In the genomic region with DNA sequence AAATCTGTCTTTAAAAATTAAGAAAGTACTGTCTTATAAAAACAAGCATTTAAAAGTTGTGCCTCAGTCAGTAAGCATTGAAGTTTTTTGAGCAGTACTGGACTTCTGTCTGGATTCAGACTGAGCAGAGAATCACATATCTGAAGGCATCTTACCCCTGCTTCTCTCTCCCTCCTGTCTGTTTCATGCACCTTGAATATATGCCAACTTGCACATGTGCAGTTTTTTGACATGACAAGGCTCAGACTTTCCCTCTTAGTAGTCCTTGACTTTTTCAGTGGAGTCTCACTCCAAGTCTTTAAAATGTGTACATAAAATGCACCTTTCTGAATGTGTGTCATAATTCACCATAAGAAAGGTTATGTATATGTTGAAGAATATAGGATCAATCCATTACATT, we compare ENCODE assay signal across 1 cellular context.
TF ChIP-seq lines count a peak whose summit lies in the region.

No MANE protein-coding gene starts in this region.

TF ChIP-seq in SK-N-SH, 30 proteins besides CTCF, POLR2A, EP300 and RAD21 (continued from another document):
- TF ChIP-seq, protein P1, sequence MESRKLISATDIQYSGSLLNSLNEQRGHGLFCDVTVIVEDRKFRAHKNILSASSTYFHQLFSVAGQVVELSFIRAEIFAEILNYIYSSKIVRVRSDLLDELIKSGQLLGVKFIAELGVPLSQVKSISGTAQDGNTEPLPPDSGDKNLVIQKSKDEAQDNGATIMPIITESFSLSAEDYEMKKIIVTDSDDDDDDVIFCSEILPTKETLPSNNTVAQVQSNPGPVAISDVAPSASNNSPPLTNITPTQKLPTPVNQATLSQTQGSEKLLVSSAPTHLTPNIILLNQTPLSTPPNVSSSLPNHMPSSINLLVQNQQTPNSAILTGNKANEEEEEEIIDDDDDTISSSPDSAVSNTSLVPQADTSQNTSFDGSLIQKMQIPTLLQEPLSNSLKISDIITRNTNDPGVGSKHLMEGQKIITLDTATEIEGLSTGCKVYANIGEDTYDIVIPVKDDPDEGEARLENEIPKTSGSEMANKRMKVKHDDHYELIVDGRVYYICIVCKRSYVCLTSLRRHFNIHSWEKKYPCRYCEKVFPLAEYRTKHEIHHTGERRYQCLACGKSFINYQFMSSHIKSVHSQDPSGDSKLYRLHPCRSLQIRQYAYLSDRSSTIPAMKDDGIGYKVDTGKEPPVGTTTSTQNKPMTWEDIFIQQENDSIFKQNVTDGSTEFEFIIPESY (IDR thresholded peaks at IDR 0.05; ENCODE audit: borderline replicate concordance, low read depth): no peak
- TF ChIP-seq MEF2A (IDR thresholded peaks at IDR 0.05; ENCODE audit: borderline replicate concordance, low read depth) (no peak), FOXJ3 (CRISPR knock-in tag; IDR thresholded peaks at IDR 0.05) (no peak), YY1 (IDR thresholded peaks at IDR 0.05; ENCODE audit: low read depth) (no peak), GABPA (IDR thresholded peaks at IDR 0.05; ENCODE audit: low read depth) (no peak), RCOR1 (IDR thresholded peaks at IDR 0.05; ENCODE audit: low read length) (no peak), SMC3 (IDR thresholded peaks at IDR 0.05; ENCODE audit: low read depth, low read length) (no peak), SIN3A (IDR thresholded peaks at IDR 0.05; ENCODE audit: borderline replicate concordance, low read depth, low read length) (0 out of 2 replicates have a peak, but pooled peaks have one; percentile 25), GATA2 (CRISPR knock-in tag; IDR thresholded peaks at IDR 0.05) (no peak), TEAD4 (IDR thresholded peaks at IDR 0.05; ENCODE audit: borderline replicate concordance, insufficient read depth) (no peak), NRF1 (IDR thresholded peaks at IDR 0.05; ENCODE audit: low read depth, low read length) (no peak), FOXM1 (IDR thresholded peaks at IDR 0.05; ENCODE audit: low read depth) (no peak), ELF1 (IDR thresholded peaks at IDR 0.05) (no peak), FOSL2 (IDR thresholded peaks at IDR 0.05; ENCODE audit: borderline replicate concordance, low read depth) (no peak), CHD2 (IDR thresholded peaks at IDR 0.05; ENCODE audit: low read length, partially characterized antibody) (no peak), TCF12 (IDR thresholded peaks at IDR 0.05) (peak; percentile 25; the same call in 1 of the 2 replicates)
- TF ChIP-seq, protein P2, sequence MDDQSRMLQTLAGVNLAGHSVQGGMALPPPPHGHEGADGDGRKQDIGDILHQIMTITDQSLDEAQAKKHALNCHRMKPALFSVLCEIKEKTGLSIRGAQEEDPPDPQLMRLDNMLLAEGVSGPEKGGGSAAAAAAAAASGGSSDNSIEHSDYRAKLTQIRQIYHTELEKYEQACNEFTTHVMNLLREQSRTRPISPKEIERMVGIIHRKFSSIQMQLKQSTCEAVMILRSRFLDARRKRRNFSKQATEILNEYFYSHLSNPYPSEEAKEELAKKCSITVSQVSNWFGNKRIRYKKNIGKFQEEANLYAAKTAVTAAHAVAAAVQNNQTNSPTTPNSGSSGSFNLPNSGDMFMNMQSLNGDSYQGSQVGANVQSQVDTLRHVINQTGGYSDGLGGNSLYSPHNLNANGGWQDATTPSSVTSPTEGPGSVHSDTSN (IDR thresholded peaks at IDR 0.05): no peak
- TF ChIP-seq, protein P3, sequence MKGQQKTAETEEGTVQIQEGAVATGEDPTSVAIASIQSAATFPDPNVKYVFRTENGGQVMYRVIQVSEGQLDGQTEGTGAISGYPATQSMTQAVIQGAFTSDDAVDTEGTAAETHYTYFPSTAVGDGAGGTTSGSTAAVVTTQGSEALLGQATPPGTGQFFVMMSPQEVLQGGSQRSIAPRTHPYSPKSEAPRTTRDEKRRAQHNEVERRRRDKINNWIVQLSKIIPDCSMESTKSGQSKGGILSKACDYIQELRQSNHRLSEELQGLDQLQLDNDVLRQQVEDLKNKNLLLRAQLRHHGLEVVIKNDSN (IDR thresholded peaks at IDR 0.05; ENCODE audit: borderline replicate concordance, low read depth): no peak
- TF ChIP-seq, protein P4, sequence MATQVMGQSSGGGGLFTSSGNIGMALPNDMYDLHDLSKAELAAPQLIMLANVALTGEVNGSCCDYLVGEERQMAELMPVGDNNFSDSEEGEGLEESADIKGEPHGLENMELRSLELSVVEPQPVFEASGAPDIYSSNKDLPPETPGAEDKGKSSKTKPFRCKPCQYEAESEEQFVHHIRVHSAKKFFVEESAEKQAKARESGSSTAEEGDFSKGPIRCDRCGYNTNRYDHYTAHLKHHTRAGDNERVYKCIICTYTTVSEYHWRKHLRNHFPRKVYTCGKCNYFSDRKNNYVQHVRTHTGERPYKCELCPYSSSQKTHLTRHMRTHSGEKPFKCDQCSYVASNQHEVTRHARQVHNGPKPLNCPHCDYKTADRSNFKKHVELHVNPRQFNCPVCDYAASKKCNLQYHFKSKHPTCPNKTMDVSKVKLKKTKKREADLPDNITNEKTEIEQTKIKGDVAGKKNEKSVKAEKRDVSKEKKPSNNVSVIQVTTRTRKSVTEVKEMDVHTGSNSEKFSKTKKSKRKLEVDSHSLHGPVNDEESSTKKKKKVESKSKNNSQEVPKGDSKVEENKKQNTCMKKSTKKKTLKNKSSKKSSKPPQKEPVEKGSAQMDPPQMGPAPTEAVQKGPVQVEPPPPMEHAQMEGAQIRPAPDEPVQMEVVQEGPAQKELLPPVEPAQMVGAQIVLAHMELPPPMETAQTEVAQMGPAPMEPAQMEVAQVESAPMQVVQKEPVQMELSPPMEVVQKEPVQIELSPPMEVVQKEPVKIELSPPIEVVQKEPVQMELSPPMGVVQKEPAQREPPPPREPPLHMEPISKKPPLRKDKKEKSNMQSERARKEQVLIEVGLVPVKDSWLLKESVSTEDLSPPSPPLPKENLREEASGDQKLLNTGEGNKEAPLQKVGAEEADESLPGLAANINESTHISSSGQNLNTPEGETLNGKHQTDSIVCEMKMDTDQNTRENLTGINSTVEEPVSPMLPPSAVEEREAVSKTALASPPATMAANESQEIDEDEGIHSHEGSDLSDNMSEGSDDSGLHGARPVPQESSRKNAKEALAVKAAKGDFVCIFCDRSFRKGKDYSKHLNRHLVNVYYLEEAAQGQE (IDR thresholded peaks at IDR 0.05; ENCODE audit: low read depth, low read length): no peak
TF ChIP-seq in SK-N-SH: peak in this region for 5.
